Comparison of ENCODE assay signal across 1 cellular context in genomic region chr6:108903796-108904195, GRCh38.
TF ChIP-seq lines count a peak whose summit lies in the region.

No MANE protein-coding gene starts in this region.

TF ChIP-seq in H1, 55 proteins besides CTCF, POLR2A, EP300 and RAD21 (continued from another document):
- no peak for TF ChIP-seq SIX5 (IDR thresholded peaks at IDR 0.05; ENCODE audit: low read depth, low read length)
- no peak for TF ChIP-seq CBX8 (IDR thresholded peaks at IDR 0.05; ENCODE audit: borderline replicate concordance, low read depth, low read length)
- TF ChIP-seq TEAD4 (IDR thresholded peaks at IDR 0.05; ENCODE audit: low read depth, low read length) = no peak
- TF ChIP-seq SP1 (IDR thresholded peaks at IDR 0.05; ENCODE audit: low read depth, low read length) = no peak
- TF ChIP-seq SUZ12 (IDR thresholded peaks at IDR 0.05; ENCODE audit: low read length) = no peak
- TF ChIP-seq SRF (IDR thresholded peaks at IDR 0.05; ENCODE audit: low read depth, low read length) = no peak
- TF ChIP-seq BRCA1 (IDR thresholded peaks at IDR 0.05; ENCODE audit: low read depth, low read length) = no peak
- no peak for TF ChIP-seq SIRT6 (IDR thresholded peaks at IDR 0.05; ENCODE audit: low read length)
- no peak for TF ChIP-seq JUN (IDR thresholded peaks at IDR 0.05; ENCODE audit: low read depth, low read length)
